In the genomic region with DNA sequence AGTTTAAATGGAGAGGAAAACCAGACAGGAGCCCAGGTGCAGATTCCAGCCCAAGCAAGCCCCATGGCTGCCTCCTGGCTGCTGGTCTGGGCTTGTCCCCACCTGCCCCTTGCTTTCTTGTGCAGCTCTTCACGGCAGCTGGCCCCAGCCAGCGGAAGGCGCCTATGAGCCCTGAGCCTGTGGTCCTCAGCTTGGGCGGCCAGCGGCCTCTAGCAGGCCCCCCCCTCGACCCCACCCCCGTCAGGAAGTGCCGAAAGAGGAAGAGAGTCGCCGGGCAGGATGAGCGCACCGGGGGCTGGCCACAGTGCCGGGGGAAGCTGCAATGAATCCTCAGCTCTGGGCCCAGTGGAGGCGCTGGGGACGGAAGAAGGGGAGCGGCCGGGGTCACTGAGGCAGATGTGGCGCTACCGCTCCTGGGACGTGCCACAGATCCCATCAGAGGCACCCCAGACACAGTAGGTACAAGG, we compare ENCODE assay signal across 9 cellular contexts. TPM values are rescaled to one million over a fixed set of nuclear protein-coding genes. Genes with fewer than 3 reads are reported as not detected.
DNase-seq lines count a peak whose midpoint lies in the region; ATAC-seq and TF ChIP-seq lines count a peak whose summit lies in the region.
"Had no signal": no experiment of that assay in that cellular context is flagged by ENCODE, and none has a peak within 500 bp of the region (broad histone marks: within the 10 kb centered on the region; RNA-seq: fewer than 3 reads in every experiment).

No MANE protein-coding gene starts in this region.

- H3K9ac ChIP-seq in trophoblast cell (ENCODE audit: low read length), result no peak overlapping the region

- H3K79me2 ChIP-seq in trophoblast cell (ENCODE audit: control insufficient read depth, insufficient read depth, low read length, poor library complexity), result peaks cover 17% of the 10 kb centered on the region

- peak overlapping the region; percentile 96 for H2AK5ac ChIP-seq in trophoblast cell (ENCODE audit: low read length)

- H3K4me1 ChIP-seq in trophoblast cell (ENCODE audit: control insufficient read depth in 1 of 2, insufficient read depth in 2 of 2, low read length in 2 of 2), result peaks cover 40 to 48% of the 10 kb centered on the region in 2 experiments

- H4K8ac ChIP-seq in trophoblast cell (ENCODE audit: low read depth, low read length), result peak overlapping the region; percentile 91

- H4K12ac ChIP-seq in trophoblast cell (ENCODE audit: low read depth, low read length), result peak overlapping the region; percentile 55

- peak overlapping the region; percentile 74 for H2BK5ac ChIP-seq in trophoblast cell (ENCODE audit: low read depth, low read length, poor library complexity)

- H2AFZ ChIP-seq in trophoblast cell (ENCODE audit: insufficient read depth, low read length, poor library complexity), result peak overlapping the region; percentile 61

- no peak overlapping the region for H3K23ac ChIP-seq in trophoblast cell (ENCODE audit: low read length)

- peak overlapping the region; percentile 95 for H4K91ac ChIP-seq in trophoblast cell (ENCODE audit: low read depth, low read length)

- peak overlapping the region; percentile 93 for H3K18ac ChIP-seq in trophoblast cell (ENCODE audit: low read length)

- H3K27ac ChIP-seq in epithelial cell of prostate (peak overlapping the region; percentile 80), trophoblast cell (ENCODE audit: low read depth, low read length) (peak overlapping the region; percentile 52)

- DNase-seq in NCI-H146 (lab: John Stamatoyannopoulos, UW), result peak; percentile 62
- no peak for DNase-seq in NCI-H146 treated with DMSO at 0.1 percent for 48 hours (lab: John Stamatoyannopoulos, UW; ENCODE audit: unreplicated experiment)
- peak; percentile 54 for DNase-seq in epithelial cell of prostate (ENCODE audit: low read depth, low spot score)
- peak; percentile 82 to 87 for DNase-seq in trophoblast cell
- DNase-seq in pons (ENCODE audit: low spot score), result no peak

- H3K9me3 ChIP-seq in trophoblast cell (ENCODE audit: insufficient read depth, low read depth, low read length), result peaks cover 2% of the 10 kb centered on the region
- H3K9me3 ChIP-seq: A549 had no signal

- peaks cover 24% of the 10 kb centered on the region for H3K79me1 ChIP-seq in trophoblast cell (ENCODE audit: low read length)

- peak overlapping the region; percentile 10 for H3K4me3 ChIP-seq in trophoblast cell (ENCODE audit: low read depth, low read length)
- H3K4me3 ChIP-seq: A549 had no signal

- no CpG with 5 or more reads among the region's 20 CpGs for WGBS in trophoblast cell (ENCODE audit: extremely low coverage, insufficient coverage, insufficient read length)

- no peaks in the 10 kb centered on the region for H3K36me3 ChIP-seq in trophoblast cell (ENCODE audit: control insufficient read depth in 1 of 2, insufficient read depth in 2 of 2, low read length in 2 of 2)

- H2BK12ac ChIP-seq in trophoblast cell (ENCODE audit: low read length), result peak overlapping the region; percentile 96

- H3K4ac ChIP-seq in trophoblast cell (ENCODE audit: low read depth, low read length), result peak overlapping the region; percentile 84

- H2BK120ac ChIP-seq in trophoblast cell (ENCODE audit: insufficient read depth, low read length, poor library complexity), result peak overlapping the region; percentile 79

- no peaks in the 10 kb centered on the region for H3K27me3 ChIP-seq in trophoblast cell (ENCODE audit: insufficient read depth, low read length)

- ATAC-seq in HG03469 (IDR thresholded peaks at IDR 0.05; ENCODE audit: unreplicated experiment) (no peak), GM19324 (IDR thresholded peaks at IDR 0.05; ENCODE audit: low FRiP score, unreplicated experiment) (no peak)
- ATAC-seq: A549 had no signal

- H3K14ac ChIP-seq in trophoblast cell (ENCODE audit: low read length), result peak overlapping the region; percentile 94

- H3K4me2 ChIP-seq in trophoblast cell (ENCODE audit: low read length), result peak overlapping the region; percentile 37
- H3K4me2 ChIP-seq: A549 had no signal

TF ChIP-seq in PFSK-1, 5 proteins besides CTCF, POLR2A, EP300 and RAD21:
- TF ChIP-seq TAF1 (IDR thresholded peaks at IDR 0.05; ENCODE audit: borderline replicate concordance, insufficient read depth, low read length) (peak; percentile 67), POLR2AphosphoS5 (IDR thresholded peaks at IDR 0.05; ENCODE audit: low read depth, low read length) (peak; percentile 68; the same call in 1 of the 2 replicates), SIN3A (IDR thresholded peaks at IDR 0.05; ENCODE audit: borderline replicate concordance, insufficient read depth, low read length) (peak; percentile 84; the same call in 1 of the 2 replicates), FOXP2 (optimal IDR thresholded peaks at IDR 0.05; ENCODE audit: borderline replicate concordance, extremely low read depth, extremely low read length, insufficient read depth) (no peak)
- TF ChIP-seq, protein P1, sequence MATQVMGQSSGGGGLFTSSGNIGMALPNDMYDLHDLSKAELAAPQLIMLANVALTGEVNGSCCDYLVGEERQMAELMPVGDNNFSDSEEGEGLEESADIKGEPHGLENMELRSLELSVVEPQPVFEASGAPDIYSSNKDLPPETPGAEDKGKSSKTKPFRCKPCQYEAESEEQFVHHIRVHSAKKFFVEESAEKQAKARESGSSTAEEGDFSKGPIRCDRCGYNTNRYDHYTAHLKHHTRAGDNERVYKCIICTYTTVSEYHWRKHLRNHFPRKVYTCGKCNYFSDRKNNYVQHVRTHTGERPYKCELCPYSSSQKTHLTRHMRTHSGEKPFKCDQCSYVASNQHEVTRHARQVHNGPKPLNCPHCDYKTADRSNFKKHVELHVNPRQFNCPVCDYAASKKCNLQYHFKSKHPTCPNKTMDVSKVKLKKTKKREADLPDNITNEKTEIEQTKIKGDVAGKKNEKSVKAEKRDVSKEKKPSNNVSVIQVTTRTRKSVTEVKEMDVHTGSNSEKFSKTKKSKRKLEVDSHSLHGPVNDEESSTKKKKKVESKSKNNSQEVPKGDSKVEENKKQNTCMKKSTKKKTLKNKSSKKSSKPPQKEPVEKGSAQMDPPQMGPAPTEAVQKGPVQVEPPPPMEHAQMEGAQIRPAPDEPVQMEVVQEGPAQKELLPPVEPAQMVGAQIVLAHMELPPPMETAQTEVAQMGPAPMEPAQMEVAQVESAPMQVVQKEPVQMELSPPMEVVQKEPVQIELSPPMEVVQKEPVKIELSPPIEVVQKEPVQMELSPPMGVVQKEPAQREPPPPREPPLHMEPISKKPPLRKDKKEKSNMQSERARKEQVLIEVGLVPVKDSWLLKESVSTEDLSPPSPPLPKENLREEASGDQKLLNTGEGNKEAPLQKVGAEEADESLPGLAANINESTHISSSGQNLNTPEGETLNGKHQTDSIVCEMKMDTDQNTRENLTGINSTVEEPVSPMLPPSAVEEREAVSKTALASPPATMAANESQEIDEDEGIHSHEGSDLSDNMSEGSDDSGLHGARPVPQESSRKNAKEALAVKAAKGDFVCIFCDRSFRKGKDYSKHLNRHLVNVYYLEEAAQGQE (IDR thresholded peaks at IDR 0.05; ENCODE audit: insufficient read depth in 1 of 2, low read depth in 2 of 2, low read length in 2 of 2), result 0 out of 4 replicates have a peak, but pooled peaks of 1 of the 2 experiments have one; percentile 12
TF ChIP-seq in PFSK-1: peak in this region for 4.

RNA-seq across cellular contexts. Expression of a gene that starts 2.1 kb away (rescaled TPM):
- polyA plus RNA-seq in PFSK-1 (2012; ENCODE audit: insufficient read length, low read depth), result 128 TPM
- polyA plus RNA-seq in trophoblast cell (2013), result 79.6 and 80.8 TPM in 2 replicates

RNA-seq across cellular contexts. Expression of a gene that starts 36.3 kb away (rescaled TPM):
- 401 TPM for polyA plus RNA-seq in PFSK-1 (2012; ENCODE audit: insufficient read length, low read depth)
- 2,817 and 2,859 TPM in 2 replicates for polyA plus RNA-seq in trophoblast cell (2013)

RNA-seq across cellular contexts. Expression of a gene that starts 46.4 kb away (rescaled TPM):
- polyA plus RNA-seq in PFSK-1 (2012; ENCODE audit: insufficient read length, low read depth), result 1.3 TPM
- polyA plus RNA-seq in trophoblast cell (2013), result 0.40 and 0.57 TPM in 2 replicates

Comparison
In these comparisons a context has a peak if more than half of its experiments do, and no peak if none do; other contexts are left out.
1. DNase-seq: peak in NCI-H146 (single experiment), epithelial cell of prostate (single experiment) and trophoblast cell (2 of 2); none in NCI-H146 treated with DMSO at 0.1 percent for 48 hours (single experiment) and pons (single experiment).